ENCODE assay signal across 16 cellular contexts in the genomic region with DNA sequence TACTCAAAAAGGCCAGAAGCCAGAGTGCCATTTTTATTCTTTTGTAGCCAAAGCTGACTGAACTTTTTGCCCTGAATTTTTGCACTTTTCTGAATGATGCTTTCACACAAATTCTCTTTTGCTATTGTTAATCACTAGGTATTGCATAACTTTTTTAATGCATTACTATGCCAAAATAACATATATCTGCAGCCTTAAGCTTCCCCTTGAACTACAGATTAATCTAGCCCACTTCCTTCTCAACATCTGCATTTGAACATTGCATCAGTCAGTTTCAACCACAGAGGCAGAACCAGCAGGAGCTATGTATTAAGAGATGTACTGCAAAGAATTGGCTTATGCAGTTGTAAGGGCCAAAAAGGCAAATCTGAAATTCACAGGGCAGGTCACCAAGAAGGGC.
DNase-seq lines count a peak whose midpoint lies in the region; ATAC-seq and TF ChIP-seq lines count a peak whose summit lies in the region.
"Had no signal": no experiment of that assay in that cellular context is flagged by ENCODE, and none has a peak within 500 bp of the region (broad histone marks: within the 10 kb centered on the region; RNA-seq: fewer than 3 reads in every experiment).

No MANE protein-coding gene starts in this region.

- no peaks in the 10 kb centered on the region for H4K20me1 ChIP-seq in BLaER1 treated with 17β-estradiol and CSF1 and Interleukin-3, amounts not matched to agents 10 nM and 100 nM
- no peaks in the 10 kb centered on the region for H4K20me1 ChIP-seq in OCI-LY7 (ENCODE audit: insufficient read depth, low read length)

- H3K18ac ChIP-seq in neuronal stem cell (ENCODE audit: low read length) = no peak overlapping the region

- ATAC-seq in GM21367 (IDR thresholded peaks at IDR 0.05; ENCODE audit: unreplicated experiment) = peak; percentile 62
- ATAC-seq in HG03280 (IDR thresholded peaks at IDR 0.05; ENCODE audit: unreplicated experiment) = peak; percentile 51
- ATAC-seq: Right ventricle myocardium inferior had no signal

- in situ Hi-C loops in HAP-1 (cut with MboI; ENCODE audit: low sequenced_read_pairs) = no loop called here

- no peak overlapping the region for H4K91ac ChIP-seq in neuronal stem cell (ENCODE audit: low read depth, low read length, poor library complexity)

- no peak overlapping the region for H2BK5ac ChIP-seq in neuronal stem cell (ENCODE audit: low read length)

- no peaks in the 10 kb centered on the region for H3K9me2 ChIP-seq in OCI-LY7 (ENCODE audit: insufficient read depth, low read length)

- POLR2A ChIA-PET in OCI-LY7 (lab: Charles Lee) = interaction anchor here (0.7 to 1.4 kb wide), 4 partner anchors 9 to 19 kb away, joined by 3 to 14 read pairs (median 6); no protein-coding TSS in a partner anchor

- H3K36me3 ChIP-seq in BLaER1 treated with 17β-estradiol and CSF1 and Interleukin-3, amounts not matched to agents 10 nM and 100 nM = no peaks in the 10 kb centered on the region
- H3K36me3 ChIP-seq in OCI-LY7 (ENCODE audit: insufficient read depth, low read length) (no peaks in the 10 kb centered on the region), HAP-1 (replicated peaks) (no peaks in the 10 kb centered on the region), neuronal stem cell (replicated peaks in 1 of 2; ENCODE audit: control insufficient read depth in 2 of 2, insufficient read depth in 2 of 2, low read length in 2 of 2) (no peaks in the 10 kb centered on the region)
- H3K36me3 ChIP-seq: prostate gland had no signal

- H3K27ac ChIP-seq in BLaER1 treated with 17β-estradiol and CSF1 and Interleukin-3, amounts not matched to agents 10 nM and 100 nM = peak overlapping the region in 10 of 11 experiments; percentile 46 to 81 (median 76); a peak in 19 of 22 replicates
- H3K27ac ChIP-seq in OCI-LY7 (ENCODE audit: low read depth, low read length, poor library complexity, severe bottlenecking) (no peak overlapping the region), neuronal stem cell (replicated peaks; ENCODE audit: low read length) (no peak overlapping the region)
- H3K27ac ChIP-seq: prostate gland had no signal

- no peak overlapping the region for H2AFZ ChIP-seq in OCI-LY7 (ENCODE audit: low read length)
- no peak overlapping the region for H2AFZ ChIP-seq in neuronal stem cell (ENCODE audit: low read length)

- no peaks in the 10 kb centered on the region for H3K27me3 ChIP-seq in BLaER1 treated with 17β-estradiol and CSF1 and Interleukin-3, amounts not matched to agents 10 nM and 100 nM
- no peaks in the 10 kb centered on the region for H3K27me3 ChIP-seq in HAP-1 (ENCODE audit: low read depth)
- peaks cover 0 to 2% (median 0%) of the 10 kb centered on the region in 3 experiments for H3K27me3 ChIP-seq in neuronal stem cell (ENCODE audit: control insufficient read depth in 3 of 3, insufficient read depth in 3 of 3, low read depth in 1 of 3, low read length in 3 of 3)

- no peaks in the 10 kb centered on the region for H3K79me2 ChIP-seq in OCI-LY7 (ENCODE audit: insufficient read depth, low read depth, low read length)

- no peak overlapping the region for H3K23ac ChIP-seq in neuronal stem cell (ENCODE audit: low read depth, low read length, poor library complexity)

- H3K4me2 ChIP-seq in BLaER1 treated with 17β-estradiol and CSF1 and Interleukin-3, amounts not matched to agents 10 nM and 100 nM = peak overlapping the region; percentile 34 to 87 (median 63)
- H3K4me2 ChIP-seq in OCI-LY7 (ENCODE audit: low read length) (no peak overlapping the region), neuronal stem cell (ENCODE audit: insufficient read depth, low read length, poor library complexity, severe bottlenecking) (no peak overlapping the region)

- TF ChIP-seq CTCF in OCI-LY7 (conservative IDR thresholded peaks at IDR 0.05; ENCODE audit: low read length) = no peak

- peak overlapping the region in 1 of 10 experiments; percentile 35; a peak in 1 of 20 replicates for H3K4me3 ChIP-seq in BLaER1 treated with 17β-estradiol and CSF1 and Interleukin-3, amounts not matched to agents 10 nM and 100 nM
- H3K4me3 ChIP-seq in OCI-LY7 (ENCODE audit: low read depth, low read length, poor library complexity, severe bottlenecking) (no peak overlapping the region), HAP-1 (no peak overlapping the region), neuronal stem cell (ENCODE audit: low read length in 2 of 2) (no peak overlapping the region)
- H3K4me3 ChIP-seq: lung, prostate gland had no signal

- no peak overlapping the region for H2BK15ac ChIP-seq in neuronal stem cell (ENCODE audit: low read length)

- no peak overlapping the region for H2AK5ac ChIP-seq in neuronal stem cell (ENCODE audit: low read depth, low read length)

- no peak overlapping the region for H4K8ac ChIP-seq in neuronal stem cell (ENCODE audit: low read depth, low read length)

- H2BK12ac ChIP-seq in neuronal stem cell (ENCODE audit: low read length) = no peak overlapping the region

- H3K4me1 ChIP-seq in BLaER1 treated with 17β-estradiol and CSF1 and Interleukin-3, amounts not matched to agents 10 nM and 100 nM = peaks cover 24 to 40% (median 30%) of the 10 kb centered on the region in 10 experiments
- H3K4me1 ChIP-seq in OCI-LY7 (ENCODE audit: insufficient read depth, low read length, poor library complexity, severe bottlenecking) (no peaks in the 10 kb centered on the region), HAP-1 (no peaks in the 10 kb centered on the region), neuronal stem cell (ENCODE audit: control insufficient read depth in 2 of 2, insufficient read depth in 1 of 2, low read depth in 1 of 2, low read length in 2 of 2) (no peaks in the 10 kb centered on the region)
- H3K4me1 ChIP-seq: prostate gland had no signal

- no TSS peak for BruUV-seq in OCI-LY7 (replicated peaks; lab: Mats Ljungman, UMichigan)

- intact Hi-C loops in OCI-LY7 (cut with micrococcal nuclease; ENCODE audit: unreplicated experiment) = loop anchor here (1.0 kb wide), 1 partner anchor 20 kb away; no protein-coding TSS in a partner anchor

- CTCF ChIA-PET in OCI-LY7 (lab: Charles Lee; ENCODE audit: unreplicated experiment) = no interaction called here

- H3K14ac ChIP-seq in neuronal stem cell (ENCODE audit: low read length) = no peak overlapping the region

- H3K4ac ChIP-seq in neuronal stem cell (ENCODE audit: low read length) = no peak overlapping the region

- DNase-seq in OCI-LY7 (ENCODE audit: low spot score) = peak; percentile 17
- no peak for DNase-seq in HAP-1 (ENCODE audit: low spot score in 2 of 2)
- DNase-seq in neuronal stem cell (ENCODE audit: low spot score) = no peak
- DNase-seq in DMS79 (lab: John Stamatoyannopoulos, UW) = no peak
- DNase-seq in hippocampal formation (lab: John Stamatoyannopoulos, UW) = no peak
- DNase-seq: ACHN, activated B cell treated with CpG ODN at 0.5 μM for 24 hours, activated gamma-delta T cell treated with Interleukin-2 at 50 U/mL for 16 hours, cortex of kidney, foreskin melanocyte had no signal

- H2BK120ac ChIP-seq in neuronal stem cell (ENCODE audit: low read depth, low read length) = no peak overlapping the region

- H3K9me3 ChIP-seq in BLaER1 treated with 17β-estradiol and CSF1 and Interleukin-3, amounts not matched to agents 10 nM and 100 nM (replicated peaks in 1 of 11) = peaks cover 0 to 21% (median 11%) of the 10 kb centered on the region in 11 experiments; a peak in 9 of 22 replicates
- H3K9me3 ChIP-seq in OCI-LY7 (ENCODE audit: low read length) (no peaks in the 10 kb centered on the region), HAP-1 (no peaks in the 10 kb centered on the region), neuronal stem cell (replicated peaks in 1 of 2; ENCODE audit: control insufficient read depth in 2 of 2, insufficient read depth in 1 of 2, low read depth in 1 of 2, low read length in 2 of 2) (no peaks in the 10 kb centered on the region)
- H3K9me3 ChIP-seq: prostate gland had no signal

- H3K79me1 ChIP-seq in neuronal stem cell (ENCODE audit: low read depth, low read length) = no peaks in the 10 kb centered on the region

- peak overlapping the region in 8 of 11 experiments; percentile 25 to 56 (median 38); a peak in 9 of 22 replicates for H3K9ac ChIP-seq in BLaER1 treated with 17β-estradiol and CSF1 and Interleukin-3, amounts not matched to agents 10 nM and 100 nM
- no peak overlapping the region for H3K9ac ChIP-seq in neuronal stem cell (ENCODE audit: low read depth, low read length, poor library complexity)

Comparison
In these comparisons a context has a peak if more than half of its experiments do, and no peak if none do; other contexts are left out.
1. H3K27ac ChIP-seq: peak in BLaER1 treated with 17β-estradiol and CSF1 and Interleukin-3, amounts not matched to agents 10 nM and 100 nM (10 of 11); none in OCI-LY7 (single experiment) and neuronal stem cell (single experiment).
2. H3K4me2 ChIP-seq: peak in BLaER1 treated with 17β-estradiol and CSF1 and Interleukin-3, amounts not matched to agents 10 nM and 100 nM (11 of 11); none in OCI-LY7 (single experiment) and neuronal stem cell (single experiment).